Comparison of ENCODE assay signal across 16 cellular contexts in genomic region chr2:231017250-231017636, GRCh38. TPM values are rescaled to one million over a fixed set of nuclear protein-coding genes. Genes with fewer than 3 reads are reported as not detected.
A peak's percentile ranks its signal among the peaks of the same experiment; 100 is the strongest.
DNase-seq lines count a peak whose midpoint lies in the region; ATAC-seq and TF ChIP-seq lines count a peak whose summit lies in the region.
"Had no signal": no experiment of that assay in that cellular context is flagged by ENCODE, and none has a peak within 500 bp of the region (broad histone marks: within the 10 kb centered on the region; RNA-seq: fewer than 3 reads in every experiment).

No MANE protein-coding gene starts in this region.

- H3K27me3 Mint-ChIP-seq in activated CD4-positive, alpha-beta T cell treated with anti-CD3 and anti-CD28 coated beads for 36 hours: peaks cover 18% of the 10 kb centered on the region
- H3K27me3 Mint-ChIP-seq in activated CD4-positive, alpha-beta T cell treated with anti-CD3 and anti-CD28 coated beads, Interleukin-2, amount 10 ng/mL, durations not matched to agents 7 days and 5 days: peaks cover 24% of the 10 kb centered on the region
- H3K27me3 Mint-ChIP-seq in neural progenitor cell (ENCODE audit: insufficient read depth, low read depth): peaks cover 12% of the 10 kb centered on the region
- peaks cover 36 to 48% of the 10 kb centered on the region in 2 donors for H3K27me3 Mint-ChIP-seq in natural killer cell treated with Interleukin-12 subunit alpha and Interleukin-12 subunit beta and Interleukin-15 and Interleukin-18, amount 100 ng/mL, for 72 hours

- POLR2A ChIA-PET in activated CD4-positive, alpha-beta T cell treated with anti-CD3 and anti-CD28 coated beads for 36 hours (lab: Charles Lee): no interaction called here
- POLR2A ChIA-PET in activated CD4-positive, alpha-beta T cell treated with anti-CD3 and anti-CD28 coated beads, Interleukin-2, amount 10 ng/mL, durations not matched to agents 7 days and 5 days (lab: Charles Lee): no interaction called here
- POLR2A ChIA-PET in OCI-LY7 (lab: Charles Lee): no interaction called here

- H3K4me3 ChIP-seq in OCI-LY7 (ENCODE audit: low read depth, low read length, poor library complexity, severe bottlenecking) (no peak overlapping the region), neural progenitor cell (no peak overlapping the region)
- H3K4me3 ChIP-seq: pancreas had no signal

- H3F3A ChIP-seq in neural progenitor cell (ENCODE audit: low read depth): no peaks in the 10 kb centered on the region

- H3K79me2 ChIP-seq in OCI-LY7 (ENCODE audit: insufficient read depth, low read depth, low read length): no peaks in the 10 kb centered on the region
- no peaks in the 10 kb centered on the region for H3K79me2 ChIP-seq in neural progenitor cell (ENCODE audit: low read depth)

- no peak overlapping the region for H3K9ac ChIP-seq in neural progenitor cell

- no peak overlapping the region for H3K27ac ChIP-seq in OCI-LY7 (ENCODE audit: low read depth, low read length, poor library complexity, severe bottlenecking)
- no peak overlapping the region for H3K27ac ChIP-seq in neural progenitor cell
- H3K27ac ChIP-seq: pancreas, VCaP had no signal

- H3K4me1 Mint-ChIP-seq in activated CD4-positive, alpha-beta T cell treated with anti-CD3 and anti-CD28 coated beads for 36 hours: peaks cover 2% of the 10 kb centered on the region
- no peaks in the 10 kb centered on the region for H3K4me1 Mint-ChIP-seq in activated CD4-positive, alpha-beta T cell treated with anti-CD3 and anti-CD28 coated beads, Interleukin-2, amount 10 ng/mL, durations not matched to agents 7 days and 5 days
- peaks cover 18% of the 10 kb centered on the region for H3K4me1 Mint-ChIP-seq in neural progenitor cell
- no peaks in the 10 kb centered on the region for H3K4me1 Mint-ChIP-seq in natural killer cell treated with Interleukin-12 subunit alpha and Interleukin-12 subunit beta and Interleukin-15 and Interleukin-18, amount 100 ng/mL, for 72 hours (ENCODE audit: low read depth in 2 of 2)

- H3K36me3 Mint-ChIP-seq in activated CD4-positive, alpha-beta T cell treated with anti-CD3 and anti-CD28 coated beads for 36 hours (ENCODE audit: low read depth): no peaks in the 10 kb centered on the region
- no peaks in the 10 kb centered on the region for H3K36me3 Mint-ChIP-seq in activated CD4-positive, alpha-beta T cell treated with anti-CD3 and anti-CD28 coated beads, Interleukin-2, amount 10 ng/mL, durations not matched to agents 7 days and 5 days (ENCODE audit: low read depth)
- H3K36me3 Mint-ChIP-seq in neural progenitor cell: no peaks in the 10 kb centered on the region
- H3K36me3 Mint-ChIP-seq in natural killer cell treated with Interleukin-12 subunit alpha and Interleukin-12 subunit beta and Interleukin-15 and Interleukin-18, amount 100 ng/mL, for 72 hours: no peaks in the 10 kb centered on the region

- DNase-seq in activated CD4-positive, alpha-beta T cell treated with anti-CD3 and anti-CD28 coated beads for 36 hours: peak; percentile 34
- DNase-seq in activated CD4-positive, alpha-beta T cell treated with anti-CD3 and anti-CD28 coated beads, Interleukin-2, amount 10 ng/mL, durations not matched to agents 7 days and 5 days: no peak
- DNase-seq in HT-29 (ENCODE audit: low spot score) (peak; percentile 10), anterior cingulate cortex (lab: John Stamatoyannopoulos, UW) (peak in 51 of 58 donors; percentile 9 to 96 (median 71)), posterior cingulate gyrus (peak; percentile 69 to 98 (median 84)), OCI-LY7 (ENCODE audit: low spot score) (no peak), neural progenitor cell (ENCODE audit: low spot score) (no peak)
- no peak for DNase-seq in natural killer cell treated with Interleukin-12 subunit alpha and Interleukin-12 subunit beta and Interleukin-15 and Interleukin-18, amount 100 ng/mL, for 72 hours (ENCODE audit: low spot score)
- DNase-seq: H7, mesenchymal stem cell, SHP77 treated with DMSO at 0.1 percent for 48 hours had no signal

- no peak for ATAC-seq in activated CD4-positive, alpha-beta T cell treated with anti-CD3 and anti-CD28 coated beads for 36 hours
- ATAC-seq in natural killer cell treated with Interleukin-12 subunit alpha and Interleukin-12 subunit beta and Interleukin-15 and Interleukin-18, amount 100 ng/mL, for 72 hours: no peak
- ATAC-seq: pancreas had no signal

- H3K9me3 Mint-ChIP-seq in activated CD4-positive, alpha-beta T cell treated with anti-CD3 and anti-CD28 coated beads for 36 hours (ENCODE audit: low read depth): no peaks in the 10 kb centered on the region
- no peaks in the 10 kb centered on the region for H3K9me3 Mint-ChIP-seq in activated CD4-positive, alpha-beta T cell treated with anti-CD3 and anti-CD28 coated beads, Interleukin-2, amount 10 ng/mL, durations not matched to agents 7 days and 5 days
- peaks cover 5% of the 10 kb centered on the region for H3K9me3 Mint-ChIP-seq in neural progenitor cell
- H3K9me3 Mint-ChIP-seq in natural killer cell treated with Interleukin-12 subunit alpha and Interleukin-12 subunit beta and Interleukin-15 and Interleukin-18, amount 100 ng/mL, for 72 hours: no peaks in the 10 kb centered on the region

- intact Hi-C loops in activated CD4-positive, alpha-beta T cell treated with anti-CD3 and anti-CD28 coated beads for 36 hours (cut with DNase I, micrococcal nuclease): no loop called here
- intact Hi-C loops in posterior cingulate gyrus (cut with DNase I) (no loop called here), OCI-LY7 (cut with micrococcal nuclease; ENCODE audit: unreplicated experiment) (no loop called here)

- no peak overlapping the region for H3K27ac Mint-ChIP-seq in activated CD4-positive, alpha-beta T cell treated with anti-CD3 and anti-CD28 coated beads for 36 hours
- H3K27ac Mint-ChIP-seq in activated CD4-positive, alpha-beta T cell treated with anti-CD3 and anti-CD28 coated beads, Interleukin-2, amount 10 ng/mL, durations not matched to agents 7 days and 5 days: no peak overlapping the region
- H3K27ac Mint-ChIP-seq in neural progenitor cell: no peak overlapping the region
- H3K27ac Mint-ChIP-seq in natural killer cell treated with Interleukin-12 subunit alpha and Interleukin-12 subunit beta and Interleukin-15 and Interleukin-18, amount 100 ng/mL, for 72 hours: peak overlapping the region in 1 of 2 donors; percentile 34

- H2AFZ ChIP-seq in OCI-LY7 (ENCODE audit: low read length): no peak overlapping the region
- H2AFZ ChIP-seq in neural progenitor cell (replicated peaks): no peak overlapping the region

- H4K20me1 ChIP-seq in OCI-LY7 (ENCODE audit: insufficient read depth, low read length) (no peaks in the 10 kb centered on the region), neural progenitor cell (ENCODE audit: low read depth) (no peaks in the 10 kb centered on the region)

- H3K4me2 ChIP-seq in OCI-LY7 (ENCODE audit: low read length): no peak overlapping the region
- H3K4me2 ChIP-seq in neural progenitor cell: no peak overlapping the region

- no peaks in the 10 kb centered on the region for H3K27me3 ChIP-seq in neural progenitor cell
- H3K27me3 ChIP-seq: pancreas had no signal

- BruUV-seq in OCI-LY7 (replicated peaks; lab: Mats Ljungman, UMichigan): no TSS peak

- H3K9me2 ChIP-seq in OCI-LY7 (ENCODE audit: insufficient read depth, low read length): no peaks in the 10 kb centered on the region

- H3K36me3 ChIP-seq in OCI-LY7 (ENCODE audit: insufficient read depth, low read length) (no peaks in the 10 kb centered on the region), neural progenitor cell (no peaks in the 10 kb centered on the region)
- H3K36me3 ChIP-seq: pancreas had no signal

- TF ChIP-seq CTCF in OCI-LY7 (conservative IDR thresholded peaks at IDR 0.05; ENCODE audit: low read length) (no peak), neural progenitor cell (IDR thresholded peaks at IDR 0.05) (no peak)

- H3K4me3 Mint-ChIP-seq in activated CD4-positive, alpha-beta T cell treated with anti-CD3 and anti-CD28 coated beads for 36 hours: no peak overlapping the region
- no peak overlapping the region for H3K4me3 Mint-ChIP-seq in activated CD4-positive, alpha-beta T cell treated with anti-CD3 and anti-CD28 coated beads, Interleukin-2, amount 10 ng/mL, durations not matched to agents 7 days and 5 days
- H3K4me3 Mint-ChIP-seq in neural progenitor cell: no peak overlapping the region
- no peak overlapping the region for H3K4me3 Mint-ChIP-seq in natural killer cell treated with Interleukin-12 subunit alpha and Interleukin-12 subunit beta and Interleukin-15 and Interleukin-18, amount 100 ng/mL, for 72 hours

- CTCF ChIA-PET in activated CD4-positive, alpha-beta T cell treated with anti-CD3 and anti-CD28 coated beads for 36 hours (lab: Charles Lee): interaction anchor here (0.6 to 1.3 kb wide), 6 partner anchors 18 to 373 kb away, joined by 3 read pairs; no protein-coding TSS in a partner anchor
- CTCF ChIA-PET in activated CD4-positive, alpha-beta T cell treated with anti-CD3 and anti-CD28 coated beads, Interleukin-2, amount 10 ng/mL, durations not matched to agents 7 days and 5 days (lab: Charles Lee): interaction anchor here (0.6 to 1.2 kb wide), 5 partner anchors 11 to 193 kb away, joined by 3 read pairs; no protein-coding TSS in a partner anchor
- CTCF ChIA-PET in OCI-LY7 (lab: Charles Lee; ENCODE audit: unreplicated experiment): no interaction called here

- H3K4me1 ChIP-seq in OCI-LY7 (ENCODE audit: insufficient read depth, low read length, poor library complexity, severe bottlenecking): no peaks in the 10 kb centered on the region
- H3K4me1 ChIP-seq in neural progenitor cell: no peaks in the 10 kb centered on the region
- H3K4me1 ChIP-seq: pancreas had no signal

- H3K9me3 ChIP-seq in OCI-LY7 (ENCODE audit: low read length) (no peaks in the 10 kb centered on the region), neural progenitor cell (ENCODE audit: low read depth) (no peaks in the 10 kb centered on the region)
- H3K9me3 ChIP-seq: pancreas had no signal

RNA-seq across cellular contexts. Expression of gene C2orf72, which starts 20.1 kb away (rescaled TPM):
- 1 to 10 TPM; 2.0 to 3.8 TPM for total RNA-seq in activated CD4-positive, alpha-beta T cell treated with anti-CD3 and anti-CD28 coated beads for 36 hours
- under 1 TPM in 1 of 2 experiments, not detected in 1; 0.15 TPM for total RNA-seq in activated CD4-positive, alpha-beta T cell treated with anti-CD3 and anti-CD28 coated beads, Interleukin-2, amount 10 ng/mL, durations not matched to agents 7 days and 5 days
- total RNA-seq in HT-29 (2014; rRNA removed; shearing (Covaris generic)): 2.1 and 4.1 TPM in 2 replicates
- not detected in 2 replicates for total RNA-seq in OCI-LY7 (2014; rRNA removed; shearing (Covaris generic))
- not detected in 2 replicates for total RNA-seq in OCI-LY7 (2022)
- 2.4 TPM in 2 replicates for total RNA-seq in neural progenitor cell (ENCODE audit: low replicate concordance)
- 1 to 10 TPM in 1 of 2 donors, under 1 TPM in 1; 0.36 to 2.2 TPM for total RNA-seq in natural killer cell treated with Interleukin-12 subunit alpha and Interleukin-12 subunit beta and Interleukin-15 and Interleukin-18, amount 100 ng/mL, for 72 hours
- total RNA-seq: dermis microvascular lymphatic vessel endothelial cell had no signal

RNA-seq across cellular contexts. Expression of gene SPATA3, which starts 21.3 kb away (rescaled TPM):
- total RNA-seq in activated CD4-positive, alpha-beta T cell treated with anti-CD3 and anti-CD28 coated beads for 36 hours: 1 to 10 TPM; 1.1 to 1.3 TPM
- total RNA-seq in activated CD4-positive, alpha-beta T cell treated with anti-CD3 and anti-CD28 coated beads, Interleukin-2, amount 10 ng/mL, durations not matched to agents 7 days and 5 days: under 1 TPM in 1 of 2 experiments, not detected in 1; 0.71 TPM
- total RNA-seq in HT-29 (2014; rRNA removed; shearing (Covaris generic)): not detected in 2 replicates
- total RNA-seq in OCI-LY7 (2014; rRNA removed; shearing (Covaris generic)): not detected in 2 replicates
- total RNA-seq in OCI-LY7 (2022): not detected in 2 replicates
- total RNA-seq in neural progenitor cell (ENCODE audit: low replicate concordance): not detected in 2 replicates
- under 1 TPM in 1 of 2 donors, not detected in 1; 0.50 TPM for total RNA-seq in natural killer cell treated with Interleukin-12 subunit alpha and Interleukin-12 subunit beta and Interleukin-15 and Interleukin-18, amount 100 ng/mL, for 72 hours
- total RNA-seq: dermis microvascular lymphatic vessel endothelial cell, H7, NCI-H460, pancreas, urinary bladder had no signal

RNA-seq across cellular contexts. Expression of gene PSMD1, which starts 39.4 kb away (rescaled TPM):
- total RNA-seq in activated CD4-positive, alpha-beta T cell treated with anti-CD3 and anti-CD28 coated beads for 36 hours: 100 to 1,000 TPM; 112 to 160 TPM
- total RNA-seq in activated CD4-positive, alpha-beta T cell treated with anti-CD3 and anti-CD28 coated beads, Interleukin-2, amount 10 ng/mL, durations not matched to agents 7 days and 5 days: 100 to 1,000 TPM in 1 of 2 experiments, 10 to 100 TPM in 1; 80.5 to 101 TPM
- total RNA-seq in HT-29 (2014; rRNA removed; shearing (Covaris generic)): 72.0 and 93.3 TPM in 2 replicates
- 60.5 and 74.5 TPM in 2 replicates for total RNA-seq in OCI-LY7 (2014; rRNA removed; shearing (Covaris generic))
- total RNA-seq in OCI-LY7 (2022) (81.2 and 105 TPM in 2 replicates), neural progenitor cell (ENCODE audit: low replicate concordance) (101 and 132 TPM in 2 replicates)
- total RNA-seq in natural killer cell treated with Interleukin-12 subunit alpha and Interleukin-12 subunit beta and Interleukin-15 and Interleukin-18, amount 100 ng/mL, for 72 hours: 100 to 1,000 TPM; 151 to 153 TPM

Comparison
In these comparisons a context has a peak if more than half of its experiments do, and no peak if none do; other contexts are left out.
1. DNase-seq: peak in activated CD4-positive, alpha-beta T cell treated with anti-CD3 and anti-CD28 coated beads for 36 hours (single experiment), HT-29 (single experiment), anterior cingulate cortex (51 of 58) and posterior cingulate gyrus (10 of 10); none in activated CD4-positive, alpha-beta T cell treated with anti-CD3 and anti-CD28 coated beads, Interleukin-2, amount 10 ng/mL, durations not matched to agents 7 days and 5 days (single experiment), OCI-LY7 (single experiment), neural progenitor cell (single experiment) and natural killer cell treated with Interleukin-12 subunit alpha and Interleukin-12 subunit beta and Interleukin-15 and Interleukin-18, amount 100 ng/mL, for 72 hours (single experiment).